ENCODE assay signal across 16 cellular contexts in the genomic region with DNA sequence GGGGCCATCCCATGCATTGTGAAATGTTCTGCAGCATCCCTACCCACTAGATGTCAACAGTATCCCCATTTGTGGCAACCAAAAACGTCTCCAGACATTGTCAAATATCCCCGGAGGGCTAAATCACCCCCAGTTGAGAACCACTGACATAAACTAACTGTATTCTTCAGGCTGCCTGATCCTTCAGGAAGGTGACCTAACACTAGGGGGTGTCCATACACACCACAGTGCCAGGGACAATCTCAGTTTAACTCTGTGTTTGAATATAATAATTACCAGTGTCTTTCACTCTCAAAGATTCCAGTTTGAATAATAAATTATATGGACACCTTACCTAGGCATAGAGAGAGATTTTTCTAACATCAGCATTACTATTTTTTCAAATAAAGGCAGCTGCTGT. TPM values are rescaled to one million over a fixed set of nuclear protein-coding genes. Genes with fewer than 3 reads are reported as not detected.
A peak's percentile ranks its signal among the peaks of the same experiment; 100 is the strongest.
DNase-seq lines count a peak whose midpoint lies in the region; ATAC-seq and TF ChIP-seq lines count a peak whose summit lies in the region.
"Had no signal": no experiment of that assay in that cellular context is flagged by ENCODE, and none has a peak within 500 bp of the region (broad histone marks: within the 10 kb centered on the region; RNA-seq: fewer than 3 reads in every experiment).

No MANE protein-coding gene starts in this region.

- intact Hi-C loops in MCF 10A (cut with micrococcal nuclease) (no loop called here), breast epithelium (cut with DNase I; ENCODE audit: low total_unique reads) (no loop called here)

- ATAC-seq in GM19023 (IDR thresholded peaks at IDR 0.05; ENCODE audit: unreplicated experiment) (no peak), GM21825 (IDR thresholded peaks at IDR 0.05; ENCODE audit: unreplicated experiment) (no peak)
- ATAC-seq: sciatic nerve had no signal

- 67% methylated on average over 2 of the region's 2 CpGs; no CpG with 5 or more reads in 1 of the 2 experiments for WGBS in endodermal cell (ENCODE audit: insufficient coverage in 1 of 2, insufficient read length in 1 of 2), 2 experiments

- no peak overlapping the region for H3K4me3 ChIP-seq in breast epithelium
- no peak overlapping the region for H3K4me3 ChIP-seq in endodermal cell (ENCODE audit: low read length)
- H3K4me3 ChIP-seq: thoracic aorta had no signal

- H3K4me1 ChIP-seq in breast epithelium (no peaks in the 10 kb centered on the region), endodermal cell (ENCODE audit: control insufficient read depth, insufficient read depth, low read length) (peaks cover 6% of the 10 kb centered on the region)

- POLR2A ChIA-PET in MCF 10A (lab: Yijun Ruan, JAX) = interaction anchor here (1.0 kb wide), 1 partner anchor 80 kb away, joined by 3 read pairs; no protein-coding TSS in a partner anchor

- H3K27me3 ChIP-seq in breast epithelium = peaks cover 0 to 32% of the 10 kb centered on the region in 2 donors
- no peaks in the 10 kb centered on the region for H3K27me3 ChIP-seq in endodermal cell (ENCODE audit: control insufficient read depth, insufficient read depth, low read length, poor library complexity, severe bottlenecking)

- H3K36me3 ChIP-seq in breast epithelium (no peaks in the 10 kb centered on the region), endodermal cell (ENCODE audit: control insufficient read depth, insufficient read depth, low read length) (no peaks in the 10 kb centered on the region)
- H3K36me3 ChIP-seq: thoracic aorta had no signal

- H3K27ac ChIP-seq in breast epithelium (no peak overlapping the region), endodermal cell (ENCODE audit: low read depth, low read length) (no peak overlapping the region)
- H3K27ac ChIP-seq: thoracic aorta had no signal

- H3K9me3 Mint-ChIP-seq in MCF 10A (ENCODE audit: unreplicated experiment) = no peaks in the 10 kb centered on the region
- H3K9me3 Mint-ChIP-seq in endodermal cell = no peaks in the 10 kb centered on the region
- no peaks in the 10 kb centered on the region for H3K9me3 Mint-ChIP-seq in progenitor cell of endocrine pancreas (ENCODE audit: low read depth)
- H3K9me3 Mint-ChIP-seq: memory B cell had no signal

- DNase-seq in MCF 10A (ENCODE audit: unreplicated experiment) (peak; percentile 14), breast epithelium (ENCODE audit: low spot score in 2 of 2) (no peak), M059J (ENCODE audit: low read depth) (peak; percentile 25), endodermal cell (no peak), progenitor cell of endocrine pancreas (ENCODE audit: low spot score, unreplicated experiment) (no peak), OCI-M1 (lab: John Stamatoyannopoulos, UW) (no peak)
- DNase-seq: activated gamma-delta T cell treated with Interleukin-2 at 50 U/mL for 16 hours, anterior cingulate cortex, COR-L47, cortex of kidney, NCI-H1105 had no signal

- no peak overlapping the region for H3K9ac ChIP-seq in endodermal cell (ENCODE audit: extremely low read depth, low read length, poor library complexity, severe bottlenecking)

- TF ChIP-seq POLR2A in breast epithelium (IDR thresholded peaks at IDR 0.05) = no peak

- H3K4me3 Mint-ChIP-seq in MCF 10A (ENCODE audit: unreplicated experiment) (no peak overlapping the region), endodermal cell (no peak overlapping the region), progenitor cell of endocrine pancreas (ENCODE audit: low read depth) (no peak overlapping the region)
- H3K4me3 Mint-ChIP-seq: memory B cell had no signal

- peaks cover 49% of the 10 kb centered on the region for H3K27me3 Mint-ChIP-seq in MCF 10A (ENCODE audit: insufficient read depth, unreplicated experiment)
- peaks cover 13% of the 10 kb centered on the region for H3K27me3 Mint-ChIP-seq in endodermal cell (ENCODE audit: insufficient read depth)
- peaks cover 2% of the 10 kb centered on the region for H3K27me3 Mint-ChIP-seq in progenitor cell of endocrine pancreas

- H3K4me1 Mint-ChIP-seq in MCF 10A (ENCODE audit: insufficient read depth, unreplicated experiment) = no peaks in the 10 kb centered on the region
- H3K4me1 Mint-ChIP-seq in endodermal cell = peaks cover 6% of the 10 kb centered on the region
- H3K4me1 Mint-ChIP-seq in progenitor cell of endocrine pancreas (ENCODE audit: low read depth) = peaks cover 1% of the 10 kb centered on the region
- H3K4me1 Mint-ChIP-seq: memory B cell had no signal

- H3K27ac Mint-ChIP-seq in MCF 10A (ENCODE audit: low read depth, unreplicated experiment) = no peak overlapping the region
- H3K27ac Mint-ChIP-seq in endodermal cell = no peak overlapping the region
- H3K27ac Mint-ChIP-seq in progenitor cell of endocrine pancreas = no peak overlapping the region
- H3K27ac Mint-ChIP-seq: memory B cell had no signal

- CTCF ChIA-PET in MCF 10A (lab: Yijun Ruan, JAX) = interaction anchor here (0.7 to 0.9 kb wide), 7 partner anchors 11 to 350 kb away, joined by 3 to 4 read pairs (median 3); no protein-coding TSS in a partner anchor

- TF ChIP-seq CTCF in MCF 10A (IDR thresholded peaks at IDR 0.05; ENCODE audit: unreplicated experiment) (no peak), breast epithelium (IDR thresholded peaks at IDR 0.05) (no peak), endodermal cell (conservative IDR thresholded peaks at IDR 0.05) (peak; percentile 71), progenitor cell of endocrine pancreas (IDR thresholded peaks at IDR 0.05; ENCODE audit: unreplicated experiment) (peak; percentile 28)

- no TSS peak for BruUV-seq in MCF 10A (replicated peaks; lab: Mats Ljungman, UMichigan)

- H3K9me3 ChIP-seq in breast epithelium (no peaks in the 10 kb centered on the region), endodermal cell (ENCODE audit: control insufficient read depth, low read length) (no peaks in the 10 kb centered on the region)
- H3K9me3 ChIP-seq: thoracic aorta had no signal

- H3K36me3 Mint-ChIP-seq in MCF 10A (ENCODE audit: insufficient read depth, unreplicated experiment) = no peaks in the 10 kb centered on the region
- H3K36me3 Mint-ChIP-seq in endodermal cell (ENCODE audit: low read depth) = no peaks in the 10 kb centered on the region
- H3K36me3 Mint-ChIP-seq in progenitor cell of endocrine pancreas (ENCODE audit: insufficient read depth) = no peaks in the 10 kb centered on the region
- H3K36me3 Mint-ChIP-seq: memory B cell had no signal

RNA-seq across cellular contexts. Expression of a gene that starts 6.4 kb away (rescaled TPM):
- not detected in 2 replicates for total RNA-seq in MCF 10A (2022)
- total RNA-seq in breast epithelium = 1 to 10 TPM; 2.2 to 7.2 (median 5.6) TPM
- 1.4 and 6.6 TPM in 2 replicates for total RNA-seq in M059J (2014; rRNA removed; shearing (Covaris generic))
- 1 to 10 TPM in 1 of 2 donors, under 1 TPM in 1; 0.33 to 2.7 TPM for total RNA-seq in endodermal cell
- polyA plus RNA-seq in endodermal cell (2013, experiment 1 of 2) = 2.8 TPM
- 2.7 TPM for polyA plus RNA-seq in endodermal cell (2013, experiment 2 of 2)
- 0.09 and 0.67 TPM in 2 replicates for total RNA-seq in progenitor cell of endocrine pancreas
- total RNA-seq: sciatic nerve had no signal

Comparison
In these comparisons a context has a peak if more than half of its experiments do, and no peak if none do; other contexts are left out.
1. DNase-seq: peak in MCF 10A (single experiment) and M059J (single experiment); none in breast epithelium (0 of 2), endodermal cell (single experiment), progenitor cell of endocrine pancreas (single experiment) and OCI-M1 (single experiment).
2. CTCF ChIP-seq: peak in endodermal cell (single experiment) and progenitor cell of endocrine pancreas (single experiment); none in MCF 10A (single experiment) and breast epithelium (0 of 3).